ENCODE assay signal across 10 cellular contexts in the genomic region with DNA sequence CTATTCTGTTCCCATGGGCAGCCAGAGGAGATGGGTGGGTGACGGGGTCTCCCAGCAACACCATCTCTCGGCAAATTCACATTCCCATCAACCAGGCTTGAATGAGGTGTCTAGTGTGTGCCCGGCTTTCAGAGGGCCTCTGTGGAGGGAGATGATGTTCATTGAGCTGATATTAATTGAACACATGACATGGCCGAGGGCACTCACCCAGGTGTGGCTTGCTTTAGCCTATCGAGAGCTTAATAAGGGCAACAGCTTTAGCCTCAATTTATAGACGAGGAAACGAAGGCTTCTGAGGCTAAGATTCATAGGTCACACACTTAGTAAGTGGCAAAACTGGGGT.
A peak's percentile ranks its signal among the peaks of the same experiment; 100 is the strongest.
DNase-seq lines count a peak whose midpoint lies in the region; ATAC-seq and TF ChIP-seq lines count a peak whose summit lies in the region.
"Had no signal": no experiment of that assay in that cellular context is flagged by ENCODE, and none has a peak within 500 bp of the region (broad histone marks: within the 10 kb centered on the region; RNA-seq: fewer than 3 reads in every experiment).

No MANE protein-coding gene starts in this region.

- H3K36me3 ChIP-seq in PC-9 (ENCODE audit: low read depth) (no peaks in the 10 kb centered on the region), gastrocnemius medialis (no peaks in the 10 kb centered on the region), GM23338 (ENCODE audit: insufficient read depth) (no peaks in the 10 kb centered on the region)

- H2AFZ ChIP-seq in PC-9 (peak overlapping the region; percentile 80), GM23338 (no peak overlapping the region)

- no TSS peak for BruUV-seq in PC-9 (replicated peaks; lab: Mats Ljungman, UMichigan)

- peaks cover 55% of the 10 kb centered on the region for H3K4me1 ChIP-seq in PC-9 (replicated peaks; ENCODE audit: insufficient read depth)
- peaks cover 24 to 25% of the 10 kb centered on the region in 2 donors for H3K4me1 ChIP-seq in gastrocnemius medialis
- no peaks in the 10 kb centered on the region for H3K4me1 ChIP-seq in GM23338 (ENCODE audit: insufficient read depth)

- no peaks in the 10 kb centered on the region for H3K27me3 ChIP-seq in CD4-positive, alpha-beta T cell (ENCODE audit: control insufficient read depth, insufficient read depth, low read length)
- H3K27me3 ChIP-seq in PC-9 (ENCODE audit: insufficient read depth, low read depth) (no peaks in the 10 kb centered on the region), gastrocnemius medialis (no peaks in the 10 kb centered on the region), GM23338 (ENCODE audit: insufficient read depth) (no peaks in the 10 kb centered on the region)

- DNase-seq in CD4-positive, alpha-beta T cell: no peak
- peak in 1 of 2 experiments; percentile 74 for DNase-seq in PC-9
- no peak for DNase-seq in gastrocnemius medialis
- no peak for DNase-seq in D341Med (ENCODE audit: low spot score)
- DNase-seq in GM23338 (ENCODE audit: low spot score): no peak
- DNase-seq: SHP77 had no signal

- no peaks in the 10 kb centered on the region for H3K9me3 Mint-ChIP-seq in CD4-positive, alpha-beta T cell
- H3K9me3 Mint-ChIP-seq in dendritic cell treated with granulocyte-macrophage colony-stimulating factor and Interleukin-4, amounts not matched to agents 40 ng/mL and 50 ng/mL, for 4 days: no peaks in the 10 kb centered on the region
- 0 out of 3 replicates have a peak, but pooled peaks cover 2% of the 10 kb centered on the region for H3K9me3 Mint-ChIP-seq in GM23338
- H3K9me3 Mint-ChIP-seq: neural crest cell had no signal

- H4K20me1 ChIP-seq in PC-9 (ENCODE audit: insufficient read depth) (no peaks in the 10 kb centered on the region), GM23338 (replicated peaks; ENCODE audit: insufficient read depth) (no peaks in the 10 kb centered on the region)

- no peaks in the 10 kb centered on the region for H3K9me2 ChIP-seq in PC-9 (ENCODE audit: insufficient read depth)
- H3K9me2 ChIP-seq in GM23338 (ENCODE audit: insufficient read depth): peaks cover 4% of the 10 kb centered on the region; the same call in 1 of the 2 replicates

- H3K79me2 ChIP-seq in PC-9 (ENCODE audit: low read depth) (no peaks in the 10 kb centered on the region), GM23338 (replicated peaks; ENCODE audit: insufficient read depth) (no peaks in the 10 kb centered on the region)

- in situ Hi-C loops in gastrocnemius medialis (cut with MboI; ENCODE audit: low sequenced_read_pairs in 4 of 4): loop anchor here in 2 of 4 donors (10.0 to 25.0 kb wide), 3 partner anchors 388 to 741 kb away; partner anchors contain the start of gene TLE3 (in 1 of the 2)

- H3K4me3 Mint-ChIP-seq in CD4-positive, alpha-beta T cell: peak overlapping the region; percentile 74
- H3K4me3 Mint-ChIP-seq in dendritic cell treated with granulocyte-macrophage colony-stimulating factor and Interleukin-4, amounts not matched to agents 40 ng/mL and 50 ng/mL, for 4 days: no peak overlapping the region
- H3K4me3 Mint-ChIP-seq in GM23338: no peak overlapping the region
- H3K4me3 Mint-ChIP-seq: neural crest cell had no signal

- H3K4me1 Mint-ChIP-seq in CD4-positive, alpha-beta T cell (ENCODE audit: low read depth): peaks cover 44% of the 10 kb centered on the region
- H3K4me1 Mint-ChIP-seq in dendritic cell treated with granulocyte-macrophage colony-stimulating factor and Interleukin-4, amounts not matched to agents 40 ng/mL and 50 ng/mL, for 4 days (ENCODE audit: low read depth): peaks cover 71% of the 10 kb centered on the region
- no peaks in the 10 kb centered on the region for H3K4me1 Mint-ChIP-seq in GM23338

- H3K27ac ChIP-seq in CD4-positive, alpha-beta T cell (ENCODE audit: low read depth, low read length): no peak overlapping the region
- H3K27ac ChIP-seq in PC-9: peak overlapping the region; percentile 95
- H3K27ac ChIP-seq in gastrocnemius medialis: peak overlapping the region; percentile 72 to 77 (median 73)
- H3K27ac ChIP-seq in GM23338 (ENCODE audit: low read depth): no peak overlapping the region

- H3K9me3 ChIP-seq in CD4-positive, alpha-beta T cell (ENCODE audit: control insufficient read depth, low read length): no peaks in the 10 kb centered on the region
- H3K9me3 ChIP-seq in PC-9 (ENCODE audit: insufficient read depth, low read depth) (no peaks in the 10 kb centered on the region), gastrocnemius medialis (no peaks in the 10 kb centered on the region)

- H3K27me3 Mint-ChIP-seq in CD4-positive, alpha-beta T cell: peaks cover 9% of the 10 kb centered on the region
- peaks cover 39% of the 10 kb centered on the region for H3K27me3 Mint-ChIP-seq in dendritic cell treated with granulocyte-macrophage colony-stimulating factor and Interleukin-4, amounts not matched to agents 40 ng/mL and 50 ng/mL, for 4 days
- H3K27me3 Mint-ChIP-seq in GM23338 (ENCODE audit: insufficient read depth, low read depth, poor library complexity): no peaks in the 10 kb centered on the region

- intact Hi-C loops in CD4-positive, alpha-beta T cell (cut with DNase I, micrococcal nuclease): no loop called here
- intact Hi-C loops in PC-9 (cut with micrococcal nuclease; ENCODE audit: unreplicated experiment) (loop anchor here (1.0 kb wide), 1 partner anchor 17 kb away; no protein-coding TSS in a partner anchor), gastrocnemius medialis (cut with DNase I; ENCODE audit: low total_unique reads) (loop anchor here (1.0 kb wide), 1 partner anchor 279 kb away; no protein-coding TSS in a partner anchor)
- intact Hi-C loops in dendritic cell treated with granulocyte-macrophage colony-stimulating factor and Interleukin-4, amounts not matched to agents 40 ng/mL and 50 ng/mL, for 4 days (cut with micrococcal nuclease): loop anchor here (5.0 kb wide), 1 partner anchor 37 kb away; no protein-coding TSS in a partner anchor

- TF ChIP-seq POLR2A in gastrocnemius medialis (IDR thresholded peaks at IDR 0.05): no peak

- H3K36me3 Mint-ChIP-seq in CD4-positive, alpha-beta T cell (ENCODE audit: low read depth): no peaks in the 10 kb centered on the region
- no peaks in the 10 kb centered on the region for H3K36me3 Mint-ChIP-seq in dendritic cell treated with granulocyte-macrophage colony-stimulating factor and Interleukin-4, amounts not matched to agents 40 ng/mL and 50 ng/mL, for 4 days (ENCODE audit: low read depth)
- no peaks in the 10 kb centered on the region for H3K36me3 Mint-ChIP-seq in GM23338 (ENCODE audit: low read depth)

- CTCF ChIA-PET in CD4-positive, alpha-beta T cell (lab: Charles Lee): interaction anchor here (1.1 to 1.7 kb wide), 2 partner anchors 8 to 12 kb away, joined by 3 to 10 read pairs; no protein-coding TSS in a partner anchor
- CTCF ChIA-PET in PC-9 (lab: Charles Lee): interaction anchor here (0.6 to 1.4 kb wide), 2 partner anchors 8 to 995 kb away, joined by 5 to 8 read pairs; no protein-coding TSS in a partner anchor

- TF ChIP-seq CTCF in CD4-positive, alpha-beta T cell (IDR thresholded peaks at IDR 0.05): no peak
- TF ChIP-seq CTCF in PC-9 (conservative IDR thresholded peaks at IDR 0.05) (no peak), gastrocnemius medialis (IDR thresholded peaks at IDR 0.05 in 4 of 5, conservative IDR thresholded peaks at IDR 0.05 in 1 of 5) (no peak), GM23338 (conservative IDR thresholded peaks at IDR 0.05; ENCODE audit: low read depth in 2 of 2) (no peak)

- no peak for ATAC-seq in CD4-positive, alpha-beta T cell (ENCODE audit: poor library complexity)
- no peak for ATAC-seq in gastrocnemius medialis
- ATAC-seq in GM23338: no peak
- no peak for ATAC-seq in HG03571 (IDR thresholded peaks at IDR 0.05; ENCODE audit: unreplicated experiment)
- no peak for ATAC-seq in GM18502 (IDR thresholded peaks at IDR 0.05; ENCODE audit: poor library complexity, unreplicated experiment)

- H3K4me3 ChIP-seq in PC-9: peak overlapping the region; percentile 40; the same call in 1 of the 2 replicates
- peak overlapping the region; percentile 27 to 49 (median 33) for H3K4me3 ChIP-seq in gastrocnemius medialis
- no peak overlapping the region for H3K4me3 ChIP-seq in GM23338

- peak overlapping the region; percentile 9 for H3K27ac Mint-ChIP-seq in CD4-positive, alpha-beta T cell
- H3K27ac Mint-ChIP-seq in dendritic cell treated with granulocyte-macrophage colony-stimulating factor and Interleukin-4, amounts not matched to agents 40 ng/mL and 50 ng/mL, for 4 days: peak overlapping the region; percentile 83
- H3K27ac Mint-ChIP-seq in GM23338: no peak overlapping the region

- H3K4me2 ChIP-seq in PC-9: peak overlapping the region; percentile 78
- H3K4me2 ChIP-seq in GM23338: no peak overlapping the region

- POLR2A ChIA-PET in CD4-positive, alpha-beta T cell (lab: Charles Lee): interaction anchor here (0.9 to 2.4 kb wide), 4 partner anchors 9 to 60 kb away, joined by 4 to 10 read pairs (median 6); no protein-coding TSS in a partner anchor
- POLR2A ChIA-PET in PC-9 (lab: Charles Lee; ENCODE audit: unreplicated experiment): interaction anchor here (0.6 to 0.8 kb wide), 3 partner anchors 30 to 771 kb away, joined by 3 to 4 read pairs (median 3); no protein-coding TSS in a partner anchor

- H3F3A ChIP-seq in PC-9 (ENCODE audit: insufficient read depth, low read depth): peaks cover 30% of the 10 kb centered on the region
- no peaks in the 10 kb centered on the region for H3F3A ChIP-seq in GM23338 (replicated peaks; ENCODE audit: low read depth)

TF ChIP-seq in GM23338, 12 proteins besides CTCF, POLR2A, EP300 and RAD21 (continues in another document):
- TF ChIP-seq EZH2 (IDR thresholded peaks at IDR 0.05; ENCODE audit: low read depth, unreplicated experiment) (no peak), EZH2phosphoT487 (IDR thresholded peaks at IDR 0.05; ENCODE audit: unreplicated experiment) (no peak)
- TF ChIP-seq, protein P1, sequence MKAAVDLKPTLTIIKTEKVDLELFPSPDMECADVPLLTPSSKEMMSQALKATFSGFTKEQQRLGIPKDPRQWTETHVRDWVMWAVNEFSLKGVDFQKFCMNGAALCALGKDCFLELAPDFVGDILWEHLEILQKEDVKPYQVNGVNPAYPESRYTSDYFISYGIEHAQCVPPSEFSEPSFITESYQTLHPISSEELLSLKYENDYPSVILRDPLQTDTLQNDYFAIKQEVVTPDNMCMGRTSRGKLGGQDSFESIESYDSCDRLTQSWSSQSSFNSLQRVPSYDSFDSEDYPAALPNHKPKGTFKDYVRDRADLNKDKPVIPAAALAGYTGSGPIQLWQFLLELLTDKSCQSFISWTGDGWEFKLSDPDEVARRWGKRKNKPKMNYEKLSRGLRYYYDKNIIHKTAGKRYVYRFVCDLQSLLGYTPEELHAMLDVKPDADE (IDR thresholded peaks at IDR 0.05): no peak

Comparison
In these comparisons a context has a peak if more than half of its experiments do, and no peak if none do; other contexts are left out.
1. H3K27ac ChIP-seq: peak in PC-9 (single experiment) and gastrocnemius medialis (4 of 4); none in CD4-positive, alpha-beta T cell (single experiment) and GM23338 (single experiment).
2. intact Hi-C loops: an anchor here in PC-9 (1.0 kb wide), dendritic cell treated with granulocyte-macrophage colony-stimulating factor and Interleukin-4, amounts not matched to agents 40 ng/mL and 50 ng/mL, for 4 days (5.0 kb wide) and gastrocnemius medialis (1.0 kb wide); none called in CD4-positive, alpha-beta T cell.